Comparison of ENCODE assay signal across 18 cellular contexts in genomic region chr6:14456941-14457340, GRCh38.
DNase-seq lines count a peak whose midpoint lies in the region; TF ChIP-seq lines count a peak whose summit lies in the region.
"Had no signal": no experiment of that assay in that cellular context is flagged by ENCODE, and none has a peak within 500 bp of the region (broad histone marks: within the 10 kb centered on the region; RNA-seq: fewer than 3 reads in every experiment).

No MANE protein-coding gene starts in this region.

- no peaks in the 10 kb centered on the region for H3K9me2 ChIP-seq in Loucy (replicated peaks; ENCODE audit: low read depth, low read length)

- peak overlapping the region; percentile 94 for H3K9ac ChIP-seq in Loucy (ENCODE audit: low read depth, low read length, poor library complexity, severe bottlenecking)
- H3K9ac ChIP-seq: BLaER1 treated with 17β-estradiol and CSF1 and Interleukin-3, amounts not matched to agents 10 nM and 100 nM had no signal

- H3K4me3 ChIP-seq in Loucy (ENCODE audit: low read length, poor library complexity, severe bottlenecking) (no peak overlapping the region), epithelial cell of esophagus (ENCODE audit: low read length) (no peak overlapping the region), testis (no peak overlapping the region), left ventricle myocardium inferior (no peak overlapping the region), osteoblast (ENCODE audit: insufficient read depth, low read length) (no peak overlapping the region)
- H3K4me3 ChIP-seq: BLaER1 treated with 17β-estradiol and CSF1 and Interleukin-3, amounts not matched to agents 10 nM and 100 nM; Peyer's patch had no signal

- TF ChIP-seq CTCF in Loucy (conservative IDR thresholded peaks at IDR 0.05; ENCODE audit: low read length) (no peak), epithelial cell of esophagus (IDR thresholded peaks at IDR 0.05; ENCODE audit: insufficient read depth, low read depth, low read length, missing control alignments) (no peak), testis (IDR thresholded peaks at IDR 0.05) (no peak), left ventricle myocardium inferior (IDR thresholded peaks at IDR 0.05; ENCODE audit: borderline replicate concordance) (no peak), osteoblast (IDR thresholded peaks at IDR 0.05; ENCODE audit: extremely low read depth, low read depth, low read length) (no peak)

- TF ChIP-seq POLR2A in testis (IDR thresholded peaks at IDR 0.05) (no peak), erythroblast (IDR thresholded peaks at IDR 0.05; ENCODE audit: low read length) (no peak)

- peaks cover 8% of the 10 kb centered on the region; the same call in 1 of the 2 replicates for H3K9me3 ChIP-seq in Loucy (ENCODE audit: insufficient read depth, low read depth, low read length)
- no peaks in the 10 kb centered on the region for H3K9me3 ChIP-seq in testis
- H3K9me3 ChIP-seq in left ventricle myocardium inferior (replicated peaks) = no peaks in the 10 kb centered on the region
- H3K9me3 ChIP-seq in osteoblast (ENCODE audit: low read depth, low read length) = no peaks in the 10 kb centered on the region
- H3K9me3 ChIP-seq: Peyer's patch had no signal

- peaks cover 18% of the 10 kb centered on the region for H3F3A ChIP-seq in Loucy (ENCODE audit: low read depth)

- intact Hi-C loops in testis (cut with DNase I; ENCODE audit: low total_unique reads) = no loop called here
- intact Hi-C loops in left ventricle myocardium inferior (cut with micrococcal nuclease) = no loop called here

- peaks cover 81% of the 10 kb centered on the region for H3K4me1 ChIP-seq in Loucy (ENCODE audit: insufficient read depth, low read length, poor library complexity, severe bottlenecking)
- H3K4me1 ChIP-seq in testis = peaks cover 25% of the 10 kb centered on the region
- peaks cover 67% of the 10 kb centered on the region for H3K4me1 ChIP-seq in left ventricle myocardium inferior
- peaks cover 13% of the 10 kb centered on the region for H3K4me1 ChIP-seq in osteoblast (ENCODE audit: insufficient read depth, low read length)

- no peaks in the 10 kb centered on the region for H4K20me1 ChIP-seq in Loucy (ENCODE audit: insufficient read depth, low read length, poor library complexity, severe bottlenecking)
- H4K20me1 ChIP-seq in osteoblast (ENCODE audit: insufficient read depth, low read length) = no peaks in the 10 kb centered on the region
- H4K20me1 ChIP-seq: BLaER1 treated with 17β-estradiol and CSF1 and Interleukin-3, amounts not matched to agents 10 nM and 100 nM had no signal

- no peak overlapping the region for H3K4me2 ChIP-seq in Loucy (ENCODE audit: low read depth, low read length, poor library complexity, severe bottlenecking)
- H3K4me2 ChIP-seq in osteoblast (ENCODE audit: insufficient read depth, low read length) = no peak overlapping the region

- H2AFZ ChIP-seq in Loucy (ENCODE audit: low read length) (no peak overlapping the region), osteoblast (ENCODE audit: low read length) (no peak overlapping the region)

- peak; percentile 26 for DNase-seq in HT1080 (ENCODE audit: low read depth)
- peak; percentile 47 for DNase-seq in epithelial cell of esophagus (ENCODE audit: low read depth)
- DNase-seq in testis = no peak
- no peak for DNase-seq in left ventricle myocardium inferior
- DNase-seq in erythroblast (lab: John Stamatoyannopoulos, UW) = no peak
- no peak for DNase-seq in osteoblast (ENCODE audit: insufficient read length, low spot score, missing footprints)
- DNase-seq: CD4-positive, alpha-beta memory T cell; DMS153; GDM1; NCI-H1105; NCI-H146; NCI-H2029; NCI-H2227 treated with DMSO at 0.1 percent for 48 hours; NCI-H510A; NCI-H82; Peyer's patch had no signal

- 88 to 93% methylated on average over 1 of the region's 1 CpG for WGBS in testis, 2 donors

- H3K27ac ChIP-seq in testis = peak overlapping the region; percentile 41 to 70
- H3K27ac ChIP-seq in left ventricle myocardium inferior (replicated peaks) = no peak overlapping the region
- no peak overlapping the region for H3K27ac ChIP-seq in osteoblast (ENCODE audit: low read depth, low read length)
- H3K27ac ChIP-seq: BLaER1 treated with 17β-estradiol and CSF1 and Interleukin-3, amounts not matched to agents 10 nM and 100 nM; Peyer's patch had no signal

- no peaks in the 10 kb centered on the region for H3K36me3 ChIP-seq in Loucy (ENCODE audit: insufficient read depth, low read length)
- H3K36me3 ChIP-seq in testis (ENCODE audit: low read depth, missing control alignments) = no peaks in the 10 kb centered on the region
- peaks cover 5% of the 10 kb centered on the region for H3K36me3 ChIP-seq in left ventricle myocardium inferior
- H3K36me3 ChIP-seq in osteoblast (ENCODE audit: insufficient read depth, low read length) = no peaks in the 10 kb centered on the region
- H3K36me3 ChIP-seq: BLaER1 treated with 17β-estradiol and CSF1 and Interleukin-3, amounts not matched to agents 10 nM and 100 nM; Peyer's patch had no signal

- H3K27me3 ChIP-seq in Loucy (ENCODE audit: insufficient read depth, low read length, poor library complexity, severe bottlenecking) = no peaks in the 10 kb centered on the region
- no peaks in the 10 kb centered on the region for H3K27me3 ChIP-seq in testis
- no peaks in the 10 kb centered on the region for H3K27me3 ChIP-seq in left ventricle myocardium inferior (ENCODE audit: low read depth)
- no peaks in the 10 kb centered on the region for H3K27me3 ChIP-seq in osteoblast (ENCODE audit: insufficient read depth, low read length)
- H3K27me3 ChIP-seq: Peyer's patch had no signal

- peaks cover 9% of the 10 kb centered on the region; the same call in 1 of the 2 replicates for H3K79me2 ChIP-seq in Loucy (ENCODE audit: insufficient read depth, low read length)
- H3K79me2 ChIP-seq in osteoblast (ENCODE audit: insufficient read depth, low read length) = no peaks in the 10 kb centered on the region

Comparison
In these comparisons a context has a peak if more than half of its experiments do, and no peak if none do; other contexts are left out.
1. DNase-seq: peak in HT1080 (single experiment) and epithelial cell of esophagus (single experiment); none in testis (single experiment), left ventricle myocardium inferior (single experiment), erythroblast (0 of 2) and osteoblast (single experiment).
2. H3K27ac ChIP-seq: peak in testis (2 of 2); none in left ventricle myocardium inferior (single experiment) and osteoblast (single experiment).